In the genomic region with DNA sequence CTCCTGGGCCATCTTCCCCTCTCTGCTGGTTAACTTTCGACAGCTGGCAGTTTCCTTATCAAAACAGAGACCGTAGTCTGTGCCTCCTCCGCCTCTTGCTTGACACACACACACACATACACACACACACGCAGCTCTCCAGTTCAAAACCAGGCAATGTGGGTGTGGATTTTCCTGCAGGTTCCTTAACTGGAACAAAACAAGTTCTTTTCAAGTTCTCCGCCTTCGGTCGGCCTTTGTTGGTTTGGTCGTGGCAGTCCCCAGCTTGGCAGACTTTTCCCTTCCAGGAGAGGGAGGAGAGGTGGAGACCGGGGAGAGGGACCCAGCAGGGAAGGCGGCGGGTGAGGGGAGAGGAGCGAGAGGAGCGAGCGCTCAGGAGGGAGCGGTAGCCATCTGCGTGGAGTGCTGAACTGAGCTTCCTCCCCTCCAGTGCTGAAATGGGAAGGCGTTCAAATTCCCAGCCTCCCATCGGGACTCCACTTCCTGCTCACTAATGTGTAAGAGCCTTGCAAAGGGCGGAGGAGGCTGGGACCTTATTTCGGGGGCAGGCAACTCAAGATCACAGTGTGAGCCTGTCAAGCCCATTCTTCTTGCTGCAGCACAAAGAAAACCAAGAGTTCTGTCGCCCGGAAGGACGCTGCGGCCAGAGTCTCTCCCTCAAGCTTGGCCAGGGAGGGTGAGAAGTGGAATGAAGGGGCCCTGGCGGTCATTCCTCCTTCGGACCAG, we compare ENCODE assay signal across 1 cellular context.
A peak's percentile ranks its signal among the peaks of the same experiment; 100 is the strongest.
TF ChIP-seq lines count a peak whose summit lies in the region.

No MANE protein-coding gene starts in this region.

TF ChIP-seq in H1, 55 proteins besides CTCF, POLR2A, EP300 and RAD21 (continued from another document):
- TF ChIP-seq GTF2F1 (IDR thresholded peaks at IDR 0.05; ENCODE audit: borderline replicate concordance, low read depth, low read length) (no peak), NANOG (IDR thresholded peaks at IDR 0.05; ENCODE audit: insufficient read depth, low read depth, low read length, poor library complexity, severe bottlenecking) (peak; percentile 41), ASH2L (IDR thresholded peaks at IDR 0.05; ENCODE audit: low read length) (peak; percentile 35), TEAD4 (IDR thresholded peaks at IDR 0.05; ENCODE audit: low read depth, low read length) (peak; percentile 39; the same call in 1 of the 2 replicates), HDAC2 (IDR thresholded peaks at IDR 0.05; ENCODE audit: borderline replicate concordance in 1 of 2, low read depth in 2 of 2, low read length in 2 of 2) (peak in 1 of 2 experiments; percentile 38; a peak in 2 of 4 replicates), ZNF274 (IDR thresholded peaks at IDR 0.05; ENCODE audit: borderline replicate concordance, extremely low read depth, low read length) (no peak), KDM4A (IDR thresholded peaks at IDR 0.05; ENCODE audit: low read depth, low read length, severe bottlenecking) (peak; percentile 38), TBP (IDR thresholded peaks at IDR 0.05; ENCODE audit: low read depth, low read length) (peak; percentile 76), SIN3A (conservative IDR thresholded peaks at IDR 0.05 in 1 of 2, IDR thresholded peaks at IDR 0.05 in 1 of 2; ENCODE audit: low read depth in 1 of 2, low read length in 2 of 2) (peak in 1 of 2 experiments; percentile 30; a peak in 1 of 4 replicates), CEBPB (IDR thresholded peaks at IDR 0.05; ENCODE audit: low read depth, low read length) (no peak), TAF7 (optimal IDR thresholded peaks at IDR 0.05; ENCODE audit: borderline replicate concordance, low read depth, low read length) (no peak)
- TF ChIP-seq, protein P1, sequence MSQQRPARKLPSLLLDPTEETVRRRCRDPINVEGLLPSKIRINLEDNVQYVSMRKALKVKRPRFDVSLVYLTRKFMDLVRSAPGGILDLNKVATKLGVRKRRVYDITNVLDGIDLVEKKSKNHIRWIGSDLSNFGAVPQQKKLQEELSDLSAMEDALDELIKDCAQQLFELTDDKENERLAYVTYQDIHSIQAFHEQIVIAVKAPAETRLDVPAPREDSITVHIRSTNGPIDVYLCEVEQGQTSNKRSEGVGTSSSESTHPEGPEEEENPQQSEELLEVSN (IDR thresholded peaks at IDR 0.05), result no peak
- TF ChIP-seq, protein P2, sequence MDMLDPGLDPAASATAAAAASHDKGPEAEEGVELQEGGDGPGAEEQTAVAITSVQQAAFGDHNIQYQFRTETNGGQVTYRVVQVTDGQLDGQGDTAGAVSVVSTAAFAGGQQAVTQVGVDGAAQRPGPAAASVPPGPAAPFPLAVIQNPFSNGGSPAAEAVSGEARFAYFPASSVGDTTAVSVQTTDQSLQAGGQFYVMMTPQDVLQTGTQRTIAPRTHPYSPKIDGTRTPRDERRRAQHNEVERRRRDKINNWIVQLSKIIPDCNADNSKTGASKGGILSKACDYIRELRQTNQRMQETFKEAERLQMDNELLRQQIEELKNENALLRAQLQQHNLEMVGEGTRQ (IDR thresholded peaks at IDR 0.05; ENCODE audit: low read length), result no peak
